In genomic region chr2:156342252-156343095, GRCh38 we compare ENCODE assay signal across 8 cellular contexts. TPM values are rescaled to one million over a fixed set of nuclear protein-coding genes. Genes with fewer than 3 reads are reported as not detected.
DNase-seq lines count a peak whose midpoint lies in the region.

No MANE protein-coding gene starts in this region.

- H2BK5ac ChIP-seq in neuronal stem cell (ENCODE audit: low read length), result peak overlapping the region; percentile 62

- no peak overlapping the region for H4K91ac ChIP-seq in neuronal stem cell (ENCODE audit: low read depth, low read length, poor library complexity)

- no peak overlapping the region for H3K27ac ChIP-seq in Karpas-422 (ENCODE audit: low read length)
- peak overlapping the region; percentile 92 for H3K27ac ChIP-seq in neuronal stem cell (replicated peaks; ENCODE audit: low read length)

- peak; percentile 92 for DNase-seq in ELF-1 (ENCODE audit: low read depth, low spot score)
- DNase-seq in GOT3 (lab: John Stamatoyannopoulos, UW), result peak; percentile 69
- DNase-seq in Karpas-422, result peak; percentile 77
- peak; percentile 91 for DNase-seq in SIG-M5 treated with dmso at 0.1 percent for 504 hours (lab: John Stamatoyannopoulos, UW; ENCODE audit: unreplicated experiment)
- DNase-seq in activated naive CD4-positive, alpha-beta T cell (lab: John Stamatoyannopoulos, UW), result peak; percentile 66 to 74 (median 70)
- peak; percentile 91 for DNase-seq in foreskin melanocyte
- DNase-seq in neuronal stem cell (ENCODE audit: low spot score), result peak; percentile 85
- DNase-seq in stromal cell of bone marrow (ENCODE audit: low read depth), result peak; percentile 93

- H3K4me3 ChIP-seq in Karpas-422 (ENCODE audit: low read length) (peak overlapping the region; percentile 74), neuronal stem cell (ENCODE audit: low read length in 2 of 2) (peak overlapping the region; percentile 80 to 98)

- H3K9me3 ChIP-seq in Karpas-422 (ENCODE audit: low read length) (no peaks in the 10 kb centered on the region), neuronal stem cell (replicated peaks in 1 of 2; ENCODE audit: control insufficient read depth in 2 of 2, insufficient read depth in 1 of 2, low read depth in 1 of 2, low read length in 2 of 2) (no peaks in the 10 kb centered on the region)

- no peaks in the 10 kb centered on the region for H3K9me2 ChIP-seq in Karpas-422 (replicated peaks; ENCODE audit: insufficient read depth, low read length)

- H4K8ac ChIP-seq in neuronal stem cell (ENCODE audit: low read depth, low read length), result no peak overlapping the region

- H3K9ac ChIP-seq in Karpas-422 (ENCODE audit: low read length) (peak overlapping the region; percentile 85), neuronal stem cell (ENCODE audit: low read depth, low read length, poor library complexity) (peak overlapping the region; percentile 15)

- no peaks in the 10 kb centered on the region for H4K20me1 ChIP-seq in Karpas-422 (ENCODE audit: insufficient read depth, low read depth, low read length)

- H3K79me1 ChIP-seq in neuronal stem cell (ENCODE audit: low read depth, low read length), result no peaks in the 10 kb centered on the region

- no peak overlapping the region for H3K4ac ChIP-seq in neuronal stem cell (ENCODE audit: low read length)

- no peak overlapping the region for H2AK5ac ChIP-seq in neuronal stem cell (ENCODE audit: low read depth, low read length)

- H2BK15ac ChIP-seq in neuronal stem cell (ENCODE audit: low read length), result peak overlapping the region; percentile 67

- peak overlapping the region; percentile 96 for H2AFZ ChIP-seq in Karpas-422 (ENCODE audit: low read length)
- H2AFZ ChIP-seq in neuronal stem cell (ENCODE audit: low read length), result peak overlapping the region; percentile 98

- H3K4me2 ChIP-seq in Karpas-422 (ENCODE audit: low read depth, low read length, poor library complexity, severe bottlenecking) (peak overlapping the region; percentile 83), neuronal stem cell (ENCODE audit: insufficient read depth, low read length, poor library complexity, severe bottlenecking) (peak overlapping the region; percentile 85)

- H3K36me3 ChIP-seq in Karpas-422 (ENCODE audit: insufficient read depth, low read length) (no peaks in the 10 kb centered on the region), neuronal stem cell (replicated peaks in 1 of 2; ENCODE audit: control insufficient read depth in 2 of 2, insufficient read depth in 2 of 2, low read length in 2 of 2) (no peaks in the 10 kb centered on the region)

- WGBS in neuronal stem cell (ENCODE audit: extremely low coverage in 2 of 2, insufficient read length in 2 of 2, insufficient replicate concordance in 1 of 2), 2 donors, result no CpG with 5 or more reads among the region's 86 CpGs

- H3K14ac ChIP-seq in neuronal stem cell (ENCODE audit: low read length), result no peak overlapping the region

- no peak overlapping the region for H2BK12ac ChIP-seq in neuronal stem cell (ENCODE audit: low read length)

- peak overlapping the region; percentile 52 for H3K23ac ChIP-seq in neuronal stem cell (ENCODE audit: low read depth, low read length, poor library complexity)

- H3K27me3 ChIP-seq in Karpas-422 (ENCODE audit: low read length), result no peaks in the 10 kb centered on the region
- peaks cover 0 to 26% (median 1%) of the 10 kb centered on the region in 3 experiments for H3K27me3 ChIP-seq in neuronal stem cell (ENCODE audit: control insufficient read depth in 3 of 3, insufficient read depth in 3 of 3, low read depth in 1 of 3, low read length in 3 of 3)

- H3K4me1 ChIP-seq in Karpas-422 (ENCODE audit: low read length) (peaks cover 14% of the 10 kb centered on the region), neuronal stem cell (ENCODE audit: control insufficient read depth in 2 of 2, insufficient read depth in 1 of 2, low read depth in 1 of 2, low read length in 2 of 2) (no peaks in the 10 kb centered on the region)

- no peak overlapping the region for H2BK120ac ChIP-seq in neuronal stem cell (ENCODE audit: low read depth, low read length)

- no peaks in the 10 kb centered on the region for H3K79me2 ChIP-seq in Karpas-422 (ENCODE audit: low read length)

- peak overlapping the region; percentile 99 for H3K18ac ChIP-seq in neuronal stem cell (ENCODE audit: low read length)

RNA-seq across cellular contexts. Expression of gene NR4A2, which starts 10.0 kb away (rescaled TPM):
- total RNA-seq in Karpas-422 (2014; rRNA removed; shearing (Covaris generic); ENCODE audit: low replicate concordance), result 0.40 TPM in 1 of 2 replicates, not detected in the other
- 0.25 TPM for polyA plus RNA-seq in neuronal stem cell (2013, experiment 1 of 2)
- 0.37 TPM for polyA plus RNA-seq in neuronal stem cell (2013, experiment 2 of 2)
